ENCODE assay signal across 36 cellular contexts in genomic region chrX:122579521-122579920, GRCh38.
DNase-seq lines count a peak whose midpoint lies in the region; ATAC-seq, FAIRE-seq and TF ChIP-seq lines count a peak whose summit lies in the region.
"Had no signal": no experiment of that assay in that cellular context is flagged by ENCODE, and none has a peak within 500 bp of the region (broad histone marks: within the 10 kb centered on the region; RNA-seq: fewer than 3 reads in every experiment).

No MANE protein-coding gene starts in this region.

- in situ Hi-C loops in mammary epithelial cell (cut with MboI; ENCODE audit: low sequenced_read_pairs in 2 of 2) = no loop called here

- no peaks in the 10 kb centered on the region for H3K79me2 ChIP-seq in mammary epithelial cell (ENCODE audit: insufficient read depth, low read length)
- no peaks in the 10 kb centered on the region for H3K79me2 ChIP-seq in astrocyte (ENCODE audit: insufficient read depth, low read length)
- H3K79me2 ChIP-seq: hepatocyte had no signal

- CTCF ChIA-PET in mammary epithelial cell (lab: Charles Lee; ENCODE audit: low non-redundant PET) = no interaction called here
- CTCF ChIA-PET in MCF 10A (lab: Yijun Ruan, JAX) = interaction anchor here (0.7 kb wide), 1 partner anchor 92 kb away, joined by 5 read pairs; no protein-coding TSS in a partner anchor
- CTCF ChIA-PET in activated CD4-positive, alpha-beta T cell treated with anti-CD3 and anti-CD28 coated beads, Interleukin-2, amount 10 ng/mL, durations not matched to agents 7 days and 5 days (lab: Charles Lee) = no interaction called here

- POLR2A ChIA-PET in MCF 10A (lab: Yijun Ruan, JAX) = interaction anchor here (0.6 kb wide), 1 partner anchor 490 kb away, joined by 3 read pairs; no protein-coding TSS in a partner anchor
- POLR2A ChIA-PET in activated CD4-positive, alpha-beta T cell treated with anti-CD3 and anti-CD28 coated beads, Interleukin-2, amount 10 ng/mL, durations not matched to agents 7 days and 5 days (lab: Charles Lee) = no interaction called here

- H3K4me3 Mint-ChIP-seq in MCF 10A (ENCODE audit: unreplicated experiment) (no peak overlapping the region), astrocyte (ENCODE audit: unreplicated experiment) (no peak overlapping the region)
- no peak overlapping the region for H3K4me3 Mint-ChIP-seq in activated CD4-positive, alpha-beta T cell treated with anti-CD3 and anti-CD28 coated beads, Interleukin-2, amount 10 ng/mL, durations not matched to agents 7 days and 5 days
- H3K4me3 Mint-ChIP-seq: activated naive CD8-positive, alpha-beta T cell treated with anti-CD3 and anti-CD28 coated beads for 36 hours; CD4-positive, alpha-beta memory T cell; dendritic cell treated with granulocyte-macrophage colony-stimulating factor and Interleukin-4, amounts not matched to agents 40 ng/mL and 50 ng/mL, for 4 days; nephron progenitor cell; stimulated activated naive B cell treated with anti-CD40 and anti-IgM and Interleukin-4, amounts not matched to agents 10 μg/mL and 1 μg/mL and 100 μg/mL, for 72 hours had no signal

- no peaks in the 10 kb centered on the region for H3K36me3 Mint-ChIP-seq in MCF 10A (ENCODE audit: insufficient read depth, unreplicated experiment)
- H3K36me3 Mint-ChIP-seq in astrocyte (ENCODE audit: low read depth, unreplicated experiment) = no peaks in the 10 kb centered on the region
- H3K36me3 Mint-ChIP-seq in activated CD4-positive, alpha-beta T cell treated with anti-CD3 and anti-CD28 coated beads, Interleukin-2, amount 10 ng/mL, durations not matched to agents 7 days and 5 days (ENCODE audit: low read depth) = no peaks in the 10 kb centered on the region
- H3K36me3 Mint-ChIP-seq: activated naive CD8-positive, alpha-beta T cell treated with anti-CD3 and anti-CD28 coated beads for 36 hours; CD4-positive, alpha-beta memory T cell; stimulated activated naive B cell treated with anti-CD40 and anti-IgM and Interleukin-4, amounts not matched to agents 10 μg/mL and 1 μg/mL and 100 μg/mL, for 72 hours had no signal

- H3K27ac Mint-ChIP-seq in MCF 10A (ENCODE audit: low read depth, unreplicated experiment) = no peak overlapping the region
- peak overlapping the region; percentile 43 for H3K27ac Mint-ChIP-seq in astrocyte (ENCODE audit: unreplicated experiment)
- no peak overlapping the region for H3K27ac Mint-ChIP-seq in activated CD4-positive, alpha-beta T cell treated with anti-CD3 and anti-CD28 coated beads, Interleukin-2, amount 10 ng/mL, durations not matched to agents 7 days and 5 days
- H3K27ac Mint-ChIP-seq: activated naive CD8-positive, alpha-beta T cell treated with anti-CD3 and anti-CD28 coated beads for 36 hours; CD4-positive, alpha-beta memory T cell; dendritic cell treated with granulocyte-macrophage colony-stimulating factor and Interleukin-4, amounts not matched to agents 40 ng/mL and 50 ng/mL, for 4 days; nephron progenitor cell; stimulated activated naive B cell treated with anti-CD40 and anti-IgM and Interleukin-4, amounts not matched to agents 10 μg/mL and 1 μg/mL and 100 μg/mL, for 72 hours had no signal

- no TSS peak for BruUV-seq in mammary epithelial cell (replicated peaks; lab: Mats Ljungman, UMichigan)
- no TSS peak for BruUV-seq in MCF 10A (replicated peaks; lab: Mats Ljungman, UMichigan)

- FAIRE-seq in astrocyte (lab: Jason Lieb, UNC) = peak; percentile 100
- FAIRE-seq: GM12878 had no signal

- H2AFZ ChIP-seq in mammary epithelial cell (ENCODE audit: low read depth, low read length) (no peak overlapping the region), astrocyte (ENCODE audit: low read depth, low read length) (no peak overlapping the region)
- H2AFZ ChIP-seq: hepatocyte had no signal

- no peak overlapping the region for H3K4me3 ChIP-seq in mammary epithelial cell (replicated peaks in 1 of 3; ENCODE audit: insufficient read depth in 1 of 3, low read depth in 2 of 3, low read length in 3 of 3)
- H3K4me3 ChIP-seq in astrocyte (ENCODE audit: insufficient read depth, low read depth, low read length) = no peak overlapping the region
- H3K4me3 ChIP-seq in colonic mucosa = no peak overlapping the region
- no peak overlapping the region for H3K4me3 ChIP-seq in heart right ventricle
- H3K4me3 ChIP-seq: gastroesophageal sphincter, GM12878, hepatocyte, lung, Peyer's patch, skin epidermis had no signal

- H3K36me3 ChIP-seq in mammary epithelial cell (ENCODE audit: insufficient read depth, low read length) (no peaks in the 10 kb centered on the region), astrocyte (ENCODE audit: insufficient read depth, low read length) (no peaks in the 10 kb centered on the region), colonic mucosa (no peaks in the 10 kb centered on the region), heart right ventricle (no peaks in the 10 kb centered on the region)
- H3K36me3 ChIP-seq: gastroesophageal sphincter, Peyer's patch had no signal

- no peak overlapping the region for H3K4me2 ChIP-seq in mammary epithelial cell (ENCODE audit: insufficient read depth, low read depth, low read length)
- peak overlapping the region; percentile 46 for H3K4me2 ChIP-seq in astrocyte (ENCODE audit: low read length)
- H3K4me2 ChIP-seq: hepatocyte had no signal

- H3K4me1 Mint-ChIP-seq in MCF 10A (ENCODE audit: insufficient read depth, unreplicated experiment) = peaks cover 25% of the 10 kb centered on the region
- H3K4me1 Mint-ChIP-seq in astrocyte (ENCODE audit: low read depth, unreplicated experiment) = peaks cover 16% of the 10 kb centered on the region
- no peaks in the 10 kb centered on the region for H3K4me1 Mint-ChIP-seq in activated CD4-positive, alpha-beta T cell treated with anti-CD3 and anti-CD28 coated beads, Interleukin-2, amount 10 ng/mL, durations not matched to agents 7 days and 5 days
- H3K4me1 Mint-ChIP-seq: activated naive CD8-positive, alpha-beta T cell treated with anti-CD3 and anti-CD28 coated beads for 36 hours; CD4-positive, alpha-beta memory T cell; stimulated activated naive B cell treated with anti-CD40 and anti-IgM and Interleukin-4, amounts not matched to agents 10 μg/mL and 1 μg/mL and 100 μg/mL, for 72 hours had no signal

- 9% methylated on average over 2 of the region's 2 CpGs for WGBS in mammary epithelial cell (ENCODE audit: low coverage, missing lambda C conversion rate)
- 86 to 87% methylated on average over 2 of the region's 2 CpGs for WGBS in heart right ventricle, 2 donors

- DNase-seq in mammary epithelial cell (peak; percentile 55), MCF 10A (ENCODE audit: unreplicated experiment) (no peak), astrocyte (ENCODE audit: low read depth) (peak; percentile 79), fibroblast of peridontal ligament (ENCODE audit: extremely low read depth) (peak; percentile 35), colonic mucosa (no peak), heart right ventricle (no peak)
- no peak for DNase-seq in activated CD4-positive, alpha-beta T cell treated with anti-CD3 and anti-CD28 coated beads, Interleukin-2, amount 10 ng/mL, durations not matched to agents 7 days and 5 days
- DNase-seq: activated CD4-positive, alpha-beta T cell treated with anti-CD3 and anti-CD28 coated beads for 4 hours; activated effector memory CD4-positive, alpha-beta T cell treated with Interleukin-2 at 50 U/mL for 16 hours; activated naive CD8-positive, alpha-beta T cell treated with anti-CD3 and anti-CD28 coated beads for 36 hours; AML-193; aorta; caudate nucleus; CD4-positive, alpha-beta memory T cell; H7; Kasumi-1; left cardiac atrium; NCI-H1048; NCI-H446; NCI-H82; nephron progenitor cell; Peyer's patch; SIG-M5; stimulated activated naive B cell treated with anti-CD40 and anti-IgM and Interleukin-4, amounts not matched to agents 10 μg/mL and 1 μg/mL and 100 μg/mL, for 72 hours; substantia nigra; T-helper 9 cell; trophoblast cell had no signal

- H3K9me3 Mint-ChIP-seq in MCF 10A (ENCODE audit: unreplicated experiment) (peaks cover 27% of the 10 kb centered on the region), astrocyte (ENCODE audit: unreplicated experiment) (no peaks in the 10 kb centered on the region)
- H3K9me3 Mint-ChIP-seq in activated CD4-positive, alpha-beta T cell treated with anti-CD3 and anti-CD28 coated beads, Interleukin-2, amount 10 ng/mL, durations not matched to agents 7 days and 5 days = no peaks in the 10 kb centered on the region

- H3K9ac ChIP-seq in mammary epithelial cell (ENCODE audit: insufficient read depth, low read length) (no peak overlapping the region), astrocyte (ENCODE audit: low read length) (peak overlapping the region; percentile 35), colonic mucosa (ENCODE audit: low read depth in 2 of 2, low read length in 2 of 2) (no peak overlapping the region)

- intact Hi-C loops in mammary epithelial cell (cut with micrococcal nuclease) (no loop called here), MCF 10A (cut with micrococcal nuclease) (no loop called here), colonic mucosa (cut with DNase I) (no loop called here), heart right ventricle (cut with DNase I) (no loop called here)

- ATAC-seq in heart right ventricle (no peak), HG03342 (IDR thresholded peaks at IDR 0.05; ENCODE audit: unreplicated experiment) (no peak)
- ATAC-seq: gastroesophageal sphincter; GM12878; left cardiac atrium; stimulated activated naive B cell treated with anti-CD40 and anti-IgM and Interleukin-4, amounts not matched to agents 10 μg/mL and 1 μg/mL and 100 μg/mL, for 72 hours had no signal

- no peaks in the 10 kb centered on the region for H3K9me3 ChIP-seq in mammary epithelial cell (replicated peaks; ENCODE audit: insufficient read depth, low read length)
- H3K9me3 ChIP-seq in astrocyte (ENCODE audit: insufficient read depth, low read depth, low read length) = no peaks in the 10 kb centered on the region
- H3K9me3 ChIP-seq in colonic mucosa = no peaks in the 10 kb centered on the region
- H3K9me3 ChIP-seq in heart right ventricle = peaks cover 0 to 9% (median 0%) of the 10 kb centered on the region in 11 donors
- H3K9me3 ChIP-seq: gastroesophageal sphincter, Peyer's patch had no signal

- H4K20me1 ChIP-seq in mammary epithelial cell (ENCODE audit: insufficient read depth, low read length) = no peaks in the 10 kb centered on the region
- no peaks in the 10 kb centered on the region for H4K20me1 ChIP-seq in astrocyte (ENCODE audit: insufficient read depth, low read length)

- TF ChIP-seq CTCF in mammary epithelial cell (conservative IDR thresholded peaks at IDR 0.05 in 1 of 2, IDR thresholded peaks at IDR 0.05 in 1 of 2; ENCODE audit: extremely low read depth in 1 of 2, insufficient read depth in 1 of 2, low read depth in 1 of 2, low read length in 2 of 2) (no peak), MCF 10A (IDR thresholded peaks at IDR 0.05; ENCODE audit: unreplicated experiment) (no peak), astrocyte (IDR thresholded peaks at IDR 0.05; ENCODE audit: insufficient read depth, low read depth, low read length) (no peak), colonic mucosa (IDR thresholded peaks at IDR 0.05) (no peak), heart right ventricle (IDR thresholded peaks at IDR 0.05) (no peak)

- H3K27me3 Mint-ChIP-seq in MCF 10A (ENCODE audit: insufficient read depth, unreplicated experiment) (no peaks in the 10 kb centered on the region), astrocyte (ENCODE audit: low read depth, unreplicated experiment) (no peaks in the 10 kb centered on the region)
- H3K27me3 Mint-ChIP-seq in activated CD4-positive, alpha-beta T cell treated with anti-CD3 and anti-CD28 coated beads, Interleukin-2, amount 10 ng/mL, durations not matched to agents 7 days and 5 days = no peaks in the 10 kb centered on the region
- H3K27me3 Mint-ChIP-seq: activated naive CD8-positive, alpha-beta T cell treated with anti-CD3 and anti-CD28 coated beads for 36 hours; CD4-positive, alpha-beta memory T cell; dendritic cell treated with granulocyte-macrophage colony-stimulating factor and Interleukin-4, amounts not matched to agents 40 ng/mL and 50 ng/mL, for 4 days; stimulated activated naive B cell treated with anti-CD40 and anti-IgM and Interleukin-4, amounts not matched to agents 10 μg/mL and 1 μg/mL and 100 μg/mL, for 72 hours had no signal

- H3K27ac ChIP-seq in mammary epithelial cell (ENCODE audit: insufficient read depth, low read depth, low read length) = no peak overlapping the region
- peak overlapping the region; percentile 53 for H3K27ac ChIP-seq in astrocyte (ENCODE audit: low read depth, low read length)
- H3K27ac ChIP-seq in colonic mucosa = no peak overlapping the region
- no peak overlapping the region for H3K27ac ChIP-seq in heart right ventricle
- H3K27ac ChIP-seq: 22Rv1, gastroesophageal sphincter, hepatocyte, Peyer's patch, skin epidermis, VCaP had no signal

- dilution Hi-C loops in mammary epithelial cell (cut with HindIII; ENCODE audit: low sequenced_read_pairs) = no loop called here

- H3K4me1 ChIP-seq in mammary epithelial cell (ENCODE audit: insufficient read depth, low read length) (peaks cover 19% of the 10 kb centered on the region), astrocyte (ENCODE audit: insufficient read depth, low read length) (peaks cover 4% of the 10 kb centered on the region), colonic mucosa (no peaks in the 10 kb centered on the region), heart right ventricle (no peaks in the 10 kb centered on the region)
- H3K4me1 ChIP-seq: gastroesophageal sphincter, Peyer's patch had no signal

- H3K27me3 ChIP-seq in mammary epithelial cell (ENCODE audit: insufficient read depth, low read length) (no peaks in the 10 kb centered on the region), astrocyte (ENCODE audit: insufficient read depth, low read length) (no peaks in the 10 kb centered on the region), colonic mucosa (no peaks in the 10 kb centered on the region), heart right ventricle (no peaks in the 10 kb centered on the region)
- H3K27me3 ChIP-seq: gastroesophageal sphincter, hepatocyte, Peyer's patch had no signal

Comparison
In these comparisons a context has a peak if more than half of its experiments do, and no peak if none do; other contexts are left out.
1. DNase-seq: peak in mammary epithelial cell (single experiment), astrocyte (single experiment) and fibroblast of peridontal ligament (single experiment); none in MCF 10A (single experiment), colonic mucosa (single experiment), activated CD4-positive, alpha-beta T cell treated with anti-CD3 and anti-CD28 coated beads, Interleukin-2, amount 10 ng/mL, durations not matched to agents 7 days and 5 days (single experiment) and heart right ventricle (0 of 2).